24 cellular contexts compared by ENCODE assay signal in genomic region chr1:29315262-29315661, GRCh38.
"Had no signal": no experiment of that assay in that cellular context is flagged by ENCODE, and none has a peak within 500 bp of the region (broad histone marks: within the 10 kb centered on the region; RNA-seq: fewer than 3 reads in every experiment).

No MANE protein-coding gene starts in this region.

- H3K27me3 Mint-ChIP-seq: naive thymus-derived CD4-positive, alpha-beta T cell; stimulated activated memory B cell treated with anti-CD40 and anti-IgM and Interleukin-4, amounts not matched to agents 10 μg/mL and 1 μg/mL and 100 μg/mL, for 72 hours had no signal

- H3K27ac Mint-ChIP-seq: memory B cell; nephron; stimulated activated memory B cell treated with anti-CD40 and anti-IgM and Interleukin-4, amounts not matched to agents 10 μg/mL and 1 μg/mL and 100 μg/mL, for 72 hours had no signal

- DNase-seq: dermis blood vessel endothelial cell; effector memory CD4-positive, alpha-beta T cell; foreskin fibroblast; gastrocnemius medialis; kidney; midbrain; naive thymus-derived CD4-positive, alpha-beta T cell; stimulated activated CD4-positive, alpha-beta T cell treated with anti-CD3 and anti-CD28 coated beads, Interleukin-2, amount 100 ng/mL, for 24 hours; stimulated activated CD4-positive, alpha-beta T cell treated with anti-CD3 and anti-CD28 coated beads, Interleukin-4, amount 100 ng/mL, for 24 hours; stimulated activated naive CD8-positive, alpha-beta T cell treated with anti-CD3 and anti-CD28 coated beads, Interleukin-15, Interleukin-2, amounts not matched to agents 100 U/mL and 50 U/mL, for 24 hours; substantia nigra; testis; tibial artery; upper lobe of left lung; uterus had no signal

- H3K36me3 Mint-ChIP-seq: memory B cell; naive thymus-derived CD4-positive, alpha-beta T cell; stimulated activated memory B cell treated with anti-CD40 and anti-IgM and Interleukin-4, amounts not matched to agents 10 μg/mL and 1 μg/mL and 100 μg/mL, for 72 hours had no signal

- H3K4me1 ChIP-seq: gastrocnemius medialis, parathyroid adenoma, prostate gland, right atrium auricular region, testis, tibial artery, upper lobe of left lung, uterus had no signal

- H3K27ac ChIP-seq: coronary artery, gastrocnemius medialis, neutrophil, parathyroid adenoma, prostate gland, right atrium auricular region, testis, tibial artery, upper lobe of left lung, uterus had no signal

- H3K9me3 ChIP-seq: gastrocnemius medialis, neutrophil, prostate gland, right atrium auricular region, testis, tibial artery, upper lobe of left lung, uterus had no signal

- H3K36me3 ChIP-seq: neutrophil, uterus had no signal

- H3K4me1 Mint-ChIP-seq: memory B cell; stimulated activated memory B cell treated with anti-CD40 and anti-IgM and Interleukin-4, amounts not matched to agents 10 μg/mL and 1 μg/mL and 100 μg/mL, for 72 hours had no signal

- H3K9me3 Mint-ChIP-seq: memory B cell; naive thymus-derived CD4-positive, alpha-beta T cell; nephron; stimulated activated memory B cell treated with anti-CD40 and anti-IgM and Interleukin-4, amounts not matched to agents 10 μg/mL and 1 μg/mL and 100 μg/mL, for 72 hours had no signal

- H3K27me3 ChIP-seq: gastrocnemius medialis, neutrophil, right atrium auricular region, testis, tibial artery, upper lobe of left lung, uterus had no signal

- H3K4me3 ChIP-seq: coronary artery, gastrocnemius medialis, lung, prostate gland, right atrium auricular region, testis, tibial artery, upper lobe of left lung, uterus had no signal

- H3K4me3 Mint-ChIP-seq: memory B cell; naive thymus-derived CD4-positive, alpha-beta T cell; nephron; stimulated activated memory B cell treated with anti-CD40 and anti-IgM and Interleukin-4, amounts not matched to agents 10 μg/mL and 1 μg/mL and 100 μg/mL, for 72 hours had no signal
